Comparison of ENCODE assay signal across 37 cellular contexts in genomic region chr11:129423426-129423825, GRCh38. TPM values are rescaled to one million over a fixed set of nuclear protein-coding genes. Genes with fewer than 3 reads are reported as not detected.
"Had no signal": no experiment of that assay in that cellular context is flagged by ENCODE, and none has a peak within 500 bp of the region (broad histone marks: within the 10 kb centered on the region; RNA-seq: fewer than 3 reads in every experiment).

No MANE protein-coding gene starts in this region.

- DNase-seq: activated B cell treated with CpG ODN at 0.5 μM for 24 hours; activated CD4-positive, alpha-beta memory T cell treated with anti-CD3 and anti-CD28 coated beads for 36 hours; activated CD4-positive, alpha-beta T cell treated with anti-CD3 and anti-CD28 coated beads for 4 hours; activated CD4-positive, alpha-beta T cell treated with anti-CD3 and anti-CD28 coated beads, Interleukin-2, amount 10 ng/mL, durations not matched to agents 24 days and 14 days; activated CD4-positive, alpha-beta T cell treated with anti-CD3 and anti-CD28 coated beads, Interleukin-2, amount 50 U/mL, for 1 hour; activated CD4-positive, alpha-beta T cell treated with anti-CD3 and anti-CD28 coated beads, Interleukin-2, amount 50 U/mL, for 4 hours; activated CD4-positive, CD25-positive, alpha-beta regulatory T cell treated with anti-CD3 and anti-CD28 coated beads, Interleukin-2, amount 50 U/mL, for 72 hours; activated CD8-positive, alpha-beta memory T cell treated with anti-CD3 and anti-CD28 coated beads, Interleukin-2, amount 50 U/mL, for 4 hours; activated CD8-positive, alpha-beta T cell treated with anti-CD3 and anti-CD28 coated beads for 36 hours; activated effector memory CD4-positive, alpha-beta T cell treated with anti-CD3 and anti-CD28 coated beads, Interleukin-2, amount 50 U/mL, for 16 hours; activated gamma-delta T cell treated with Interleukin-2 at 50 U/mL for 16 hours; activated naive CD4-positive, alpha-beta T cell; activated naive CD4-positive, alpha-beta T cell treated with anti-CD3 and anti-CD28 coated beads for 36 hours; activated naive CD4-positive, alpha-beta T cell treated with anti-CD3 and anti-CD28 coated beads, Interleukin-2, amount 50 U/mL, for 16 hours; activated naive CD8-positive, alpha-beta T cell treated with anti-CD3 and anti-CD28 coated beads for 36 hours; activated T-cell treated with anti-CD3 and anti-CD28 coated beads for 4 hours; activated T-cell treated with anti-CD3 and anti-CD28 coated beads, Interleukin-2, amount 50 U/mL, for 1 hour; activated T-cell treated with anti-CD3 and anti-CD28 coated beads, Interleukin-2, amount 50 U/mL, for 4 hours; activated T-cell treated with anti-CD3 and anti-CD28 coated beads, Interleukin-2, amount 50 U/mL, for 72 hours; adrenal gland; amniotic stem cell; aorta; body of pancreas; brain microvascular endothelial cell; central memory CD4-positive, alpha-beta T cell; T-helper 1 cell; T-helper 2 cell; T-helper 9 cell had no signal

- H3K27ac Mint-ChIP-seq: activated B cell treated with CpG ODN at 0.5 μM for 24 hours; activated CD4-positive, alpha-beta memory T cell treated with anti-CD3 and anti-CD28 coated beads for 36 hours; activated CD4-positive, alpha-beta T cell treated with anti-CD3 and anti-CD28 coated beads, Interleukin-2, amount 10 ng/mL, durations not matched to agents 24 days and 14 days; activated CD8-positive, alpha-beta T cell treated with anti-CD3 and anti-CD28 coated beads for 36 hours; activated naive CD4-positive, alpha-beta T cell treated with anti-CD3 and anti-CD28 coated beads for 36 hours; activated naive CD4-positive, alpha-beta T cell treated with anti-CD3 and anti-CD28 coated beads, Interleukin-2, amount 50 U/mL, for 72 hours; activated naive CD8-positive, alpha-beta T cell treated with anti-CD3 and anti-CD28 coated beads for 36 hours; activated T-cell treated with anti-CD3 and anti-CD28 coated beads, Interleukin-2, amount 50 U/mL, for 72 hours; activated T-helper 1 cell treated with anti-CD3 and anti-CD28 coated beads, Interleukin-12 subunit alpha, Interleukin-12 subunit beta, Interleukin-2, Interleukin-4 antibody, amounts not matched to agents 30 ng/mL and 10 ng/mL and 1 ng/mL, durations not matched to agents 14 hours and 24 hours and 36 hours; activated T-helper 17 cell treated with anti-CD3 and anti-CD28 coated beads, Interleukin-2, amount 50 U/mL, for 72 hours; T-helper 1 cell treated with Interleukin-12 subunit alpha and Interleukin-12 subunit beta and Interleukin-4 antibody, amounts not matched to agents 30 μg/mL and 1 μg/mL, for 36 hours; T-helper 2 cell treated with Interferon-gamma antibody and Interleukin-4, amounts not matched to agents 5 μg/mL and 100 μg/mL, for 36 hours had no signal

- H3K27me3 Mint-ChIP-seq: activated B cell treated with CpG ODN at 0.5 μM for 24 hours had no signal

- H3K4me3 ChIP-seq: adrenal gland, body of pancreas, breast epithelium had no signal

- H3K27me3 ChIP-seq: adrenal gland, body of pancreas, brain microvascular endothelial cell, breast epithelium had no signal

- H3K36me3 ChIP-seq: adrenal gland, brain microvascular endothelial cell, breast epithelium had no signal

- H3K4me1 Mint-ChIP-seq: activated B cell treated with CpG ODN at 0.5 μM for 24 hours; activated naive CD8-positive, alpha-beta T cell treated with anti-CD3 and anti-CD28 coated beads for 36 hours; activated T-helper 17 cell treated with anti-CD3 and anti-CD28 coated beads, Interleukin-2, amount 50 U/mL, for 72 hours had no signal

- H3K4me3 Mint-ChIP-seq: activated B cell treated with CpG ODN at 0.5 μM for 24 hours; activated CD4-positive, alpha-beta memory T cell treated with anti-CD3 and anti-CD28 coated beads for 36 hours; activated CD4-positive, alpha-beta T cell treated with anti-CD3 and anti-CD28 coated beads, Interleukin-2, amount 10 ng/mL, durations not matched to agents 24 days and 14 days; activated CD8-positive, alpha-beta T cell treated with anti-CD3 and anti-CD28 coated beads for 36 hours; activated naive CD4-positive, alpha-beta T cell treated with anti-CD3 and anti-CD28 coated beads for 36 hours; activated naive CD8-positive, alpha-beta T cell treated with anti-CD3 and anti-CD28 coated beads for 36 hours; activated T-cell treated with anti-CD3 and anti-CD28 coated beads, Interleukin-2, amount 50 U/mL, for 4 hours; activated T-cell treated with anti-CD3 and anti-CD28 coated beads, Interleukin-2, amount 50 U/mL, for 72 hours; activated T-helper 1 cell treated with anti-CD3 and anti-CD28 coated beads, Interleukin-12 subunit alpha, Interleukin-12 subunit beta, Interleukin-2, Interleukin-4 antibody, amounts not matched to agents 30 ng/mL and 10 ng/mL and 1 ng/mL, durations not matched to agents 14 hours and 24 hours and 36 hours; activated T-helper 17 cell treated with anti-CD3 and anti-CD28 coated beads, Interleukin-2, amount 50 U/mL, for 72 hours; T-helper 1 cell treated with Interleukin-12 subunit alpha and Interleukin-12 subunit beta and Interleukin-4 antibody, amounts not matched to agents 30 μg/mL and 1 μg/mL, for 36 hours; T-helper 2 cell treated with Interferon-gamma antibody and Interleukin-4, amounts not matched to agents 5 μg/mL and 100 μg/mL, for 36 hours had no signal

- H3K36me3 Mint-ChIP-seq: activated CD4-positive, alpha-beta memory T cell treated with anti-CD3 and anti-CD28 coated beads for 36 hours; activated naive CD4-positive, alpha-beta T cell treated with anti-CD3 and anti-CD28 coated beads, Interleukin-2, amount 50 U/mL, for 72 hours; activated naive CD8-positive, alpha-beta T cell treated with anti-CD3 and anti-CD28 coated beads for 36 hours had no signal

- H3K9me3 Mint-ChIP-seq: activated B cell treated with CpG ODN at 0.5 μM for 24 hours; activated CD4-positive, alpha-beta memory T cell treated with anti-CD3 and anti-CD28 coated beads for 36 hours; activated CD8-positive, alpha-beta T cell treated with anti-CD3 and anti-CD28 coated beads for 36 hours; activated naive CD4-positive, alpha-beta T cell treated with anti-CD3 and anti-CD28 coated beads for 36 hours; activated naive CD4-positive, alpha-beta T cell treated with anti-CD3 and anti-CD28 coated beads, Interleukin-2, amount 50 U/mL, for 72 hours; activated naive CD8-positive, alpha-beta T cell treated with anti-CD3 and anti-CD28 coated beads for 36 hours; activated T-cell treated with anti-CD3 and anti-CD28 coated beads, Interleukin-2, amount 50 U/mL, for 4 hours; activated T-cell treated with anti-CD3 and anti-CD28 coated beads, Interleukin-2, amount 50 U/mL, for 72 hours; activated T-helper 1 cell treated with anti-CD3 and anti-CD28 coated beads, Interleukin-12 subunit alpha, Interleukin-12 subunit beta, Interleukin-2, Interleukin-4 antibody, amounts not matched to agents 30 ng/mL and 10 ng/mL and 1 ng/mL, durations not matched to agents 14 hours and 24 hours and 36 hours; activated T-helper 17 cell treated with anti-CD3 and anti-CD28 coated beads, Interleukin-2, amount 50 U/mL, for 72 hours; T-helper 1 cell treated with Interleukin-12 subunit alpha and Interleukin-12 subunit beta and Interleukin-4 antibody, amounts not matched to agents 30 μg/mL and 1 μg/mL, for 36 hours; T-helper 2 cell treated with Interferon-gamma antibody and Interleukin-4, amounts not matched to agents 5 μg/mL and 100 μg/mL, for 36 hours had no signal

- H3K4me1 ChIP-seq: adrenal gland, breast epithelium had no signal

- H3K27ac ChIP-seq: adrenal gland, brain microvascular endothelial cell, breast epithelium, VCaP had no signal

- H3K9me3 ChIP-seq: adrenal gland, body of pancreas, breast epithelium had no signal

RNA-seq across cellular contexts. Expression of gene BARX2, which starts 47.8 kb away (rescaled TPM):
- total RNA-seq: activated B cell treated with CpG ODN at 0.5 μM for 24 hours; activated CD8-positive, alpha-beta T cell treated with anti-CD3 and anti-CD28 coated beads for 36 hours; activated T-helper 17 cell treated with anti-CD3 and anti-CD28 coated beads, Interleukin-2, amount 50 U/mL, for 72 hours; adrenal gland; aorta; astrocyte; cardiac septum had no signal
